In the genomic region with DNA sequence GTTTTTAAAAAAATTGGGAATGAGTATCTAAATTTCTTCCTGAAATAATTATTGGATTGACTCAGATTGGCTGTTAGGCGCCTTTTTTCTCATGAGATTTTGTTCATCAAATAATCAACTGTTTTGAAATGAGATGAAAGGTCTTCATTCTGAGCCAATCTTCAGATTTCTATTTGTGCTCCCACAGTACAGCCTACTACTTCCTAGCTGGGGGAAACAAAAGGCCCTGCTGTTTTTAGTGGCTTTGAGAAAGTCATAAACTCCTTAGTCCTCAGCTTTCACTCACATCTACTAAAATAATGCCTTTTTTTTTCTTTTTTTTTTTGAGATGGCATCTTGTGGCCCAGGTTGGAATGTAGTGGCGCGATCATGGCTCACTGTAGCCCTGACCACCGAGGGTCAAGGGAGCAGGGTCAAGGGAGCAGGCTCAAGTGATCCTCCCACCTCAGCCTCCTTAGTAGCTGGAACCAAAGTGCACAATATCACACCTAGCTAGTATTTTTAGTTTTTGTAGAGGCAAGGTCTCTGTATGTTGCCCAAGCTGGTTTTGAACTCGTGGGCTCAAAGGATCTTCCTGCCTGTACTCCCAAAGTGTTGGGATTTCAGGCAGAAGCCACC, we compare ENCODE assay signal across 23 cellular contexts. TPM values are rescaled to one million over a fixed set of nuclear protein-coding genes. Genes with fewer than 3 reads are reported as not detected.
DNase-seq lines count a peak whose midpoint lies in the region; ATAC-seq, FAIRE-seq and TF ChIP-seq lines count a peak whose summit lies in the region.
"Had no signal": no experiment of that assay in that cellular context is flagged by ENCODE, and none has a peak within 500 bp of the region (broad histone marks: within the 10 kb centered on the region; RNA-seq: fewer than 3 reads in every experiment).

No MANE protein-coding gene starts in this region.

- no peaks in the 10 kb centered on the region for H3K27me3 ChIP-seq in KMS-11 (ENCODE audit: insufficient read depth, low read depth)
- no peaks in the 10 kb centered on the region for H3K27me3 ChIP-seq in small intestine (ENCODE audit: control insufficient read depth in 2 of 2, insufficient read depth in 2 of 2, low read length in 2 of 2)
- H3K27me3 ChIP-seq: adrenal gland, stomach had no signal

- H3K36me3 ChIP-seq in KMS-11 (ENCODE audit: insufficient read depth) = peaks cover 26% of the 10 kb centered on the region; the same call in 1 of the 2 replicates
- peaks cover 15 to 25% of the 10 kb centered on the region in 2 donors for H3K36me3 ChIP-seq in small intestine (ENCODE audit: control insufficient read depth in 2 of 2, insufficient read depth in 2 of 2, low read length in 2 of 2)

- FAIRE-seq in small intestine (lab: Jason Lieb, UNC) (no peak), GM19239 (lab: Jason Lieb, UNC) (no peak)
- FAIRE-seq: bronchial epithelial cell had no signal

- H3K79me2 ChIP-seq in KMS-11 (ENCODE audit: insufficient read depth, low read depth) = peaks cover 12% of the 10 kb centered on the region; the same call in 1 of the 2 replicates

- no peak overlapping the region for H3K9ac ChIP-seq in KMS-11

- H3K4me3 ChIP-seq in KMS-11 (IDR thresholded peaks at IDR 0.05; ENCODE audit: insufficient read depth, low read depth, low read length) (no peak overlapping the region), small intestine (ENCODE audit: low read depth in 1 of 2, low read length in 2 of 2) (no peak overlapping the region)
- H3K4me3 ChIP-seq: adrenal gland, stomach had no signal

- no peaks in the 10 kb centered on the region for H3K4me1 Mint-ChIP-seq in chondrocyte (ENCODE audit: low read depth)
- H3K4me1 Mint-ChIP-seq in stimulated activated naive B cell treated with anti-CD40 and anti-IgM and Interleukin-4, amounts not matched to agents 10 μg/mL and 1 μg/mL and 100 μg/mL, for 72 hours = no peaks in the 10 kb centered on the region

- peaks cover 6% of the 10 kb centered on the region for H3K4me1 ChIP-seq in KMS-11 (ENCODE audit: low read depth, poor library complexity, severe bottlenecking)
- H3K4me1 ChIP-seq in small intestine (ENCODE audit: control insufficient read depth in 2 of 2, insufficient read depth in 1 of 2, low read depth in 1 of 2, low read length in 1 of 2) = no peaks in the 10 kb centered on the region
- H3K4me1 ChIP-seq: stomach had no signal

- no peaks in the 10 kb centered on the region for H3K9me3 ChIP-seq in small intestine (ENCODE audit: control insufficient read depth, low read depth)
- H3K9me3 ChIP-seq: adrenal gland, stomach had no signal

- TF ChIP-seq CTCF in KMS-11 (conservative IDR thresholded peaks at IDR 0.05; ENCODE audit: low read depth, low read length) (no peak), chondrocyte (IDR thresholded peaks at IDR 0.05) (no peak)

- H3K9me3 Mint-ChIP-seq in chondrocyte (ENCODE audit: low read depth) = no peaks in the 10 kb centered on the region
- H3K9me3 Mint-ChIP-seq in stimulated activated naive B cell treated with anti-CD40 and anti-IgM and Interleukin-4, amounts not matched to agents 10 μg/mL and 1 μg/mL and 100 μg/mL, for 72 hours = no peaks in the 10 kb centered on the region
- H3K9me3 Mint-ChIP-seq: activated CD8-positive, alpha-beta T cell treated with anti-CD3 and anti-CD28 coated beads for 36 hours; activated T-helper 1 cell treated with anti-CD3 and anti-CD28 coated beads, Interleukin-12 subunit alpha, Interleukin-12 subunit beta, Interleukin-2, Interleukin-4 antibody, amounts not matched to agents 30 ng/mL and 10 ng/mL and 1 ng/mL, durations not matched to agents 14 hours and 24 hours and 36 hours; T-cell had no signal

- H3K27ac ChIP-seq in KMS-11 = peak overlapping the region; percentile 12; the same call in 1 of the 2 replicates
- H3K27ac ChIP-seq in small intestine (ENCODE audit: low read depth in 1 of 2, low read length in 1 of 2) = no peak overlapping the region
- H3K27ac ChIP-seq: adrenal gland had no signal

- no peaks in the 10 kb centered on the region for H3K27me3 Mint-ChIP-seq in chondrocyte (ENCODE audit: low read depth)
- H3K27me3 Mint-ChIP-seq in stimulated activated naive B cell treated with anti-CD40 and anti-IgM and Interleukin-4, amounts not matched to agents 10 μg/mL and 1 μg/mL and 100 μg/mL, for 72 hours = no peaks in the 10 kb centered on the region
- H3K27me3 Mint-ChIP-seq: activated CD8-positive, alpha-beta T cell treated with anti-CD3 and anti-CD28 coated beads for 36 hours; T-cell had no signal

- H3K27ac Mint-ChIP-seq in chondrocyte (ENCODE audit: unreplicated experiment) = no peak overlapping the region
- H3K27ac Mint-ChIP-seq in stimulated activated naive B cell treated with anti-CD40 and anti-IgM and Interleukin-4, amounts not matched to agents 10 μg/mL and 1 μg/mL and 100 μg/mL, for 72 hours = peak overlapping the region; percentile 25
- H3K27ac Mint-ChIP-seq: activated CD8-positive, alpha-beta T cell treated with anti-CD3 and anti-CD28 coated beads for 36 hours had no signal

- DNase-seq in activated effector memory CD4-positive, alpha-beta T cell treated with anti-CD3 and anti-CD28 coated beads, Interleukin-2, amount 50 U/mL, for 16 hours = peak; percentile 17
- DNase-seq in activated effector memory CD4-positive, alpha-beta T cell treated with Interleukin-2 at 50 U/mL for 16 hours = no peak
- peak; percentile 2 for DNase-seq in chondrocyte (ENCODE audit: low spot score)
- no peak for DNase-seq in stimulated activated naive B cell treated with anti-CD40 and anti-IgM and Interleukin-4, amounts not matched to agents 10 μg/mL and 1 μg/mL and 100 μg/mL, for 72 hours
- no peak for DNase-seq in small intestine
- no peak for DNase-seq in NCI-H1930 (lab: John Stamatoyannopoulos, UW)
- DNase-seq in GM19239 (ENCODE audit: insufficient read length, low spot score) = no peak
- DNase-seq: activated CD8-positive, alpha-beta T cell treated with anti-CD3 and anti-CD28 coated beads for 36 hours; adrenal gland; Calu3; erythroblast; NCI-H146; NCI-H82; retina; RPMI8226; stomach; T-cell had no signal

- H3K4me2 ChIP-seq in KMS-11 = no peak overlapping the region

- H4K20me1 ChIP-seq in KMS-11 (ENCODE audit: insufficient read depth) = peaks cover 14% of the 10 kb centered on the region

- no peak overlapping the region for H2AFZ ChIP-seq in KMS-11 (ENCODE audit: low read depth)

- peak in 1 of 2 donors; percentile 36 for ATAC-seq in stimulated activated naive B cell treated with anti-CD40 and anti-IgM and Interleukin-4, amounts not matched to agents 10 μg/mL and 1 μg/mL and 100 μg/mL, for 72 hours (replicated peaks)
- ATAC-seq: activated CD8-positive, alpha-beta T cell treated with anti-CD3 and anti-CD28 coated beads for 36 hours; left lobe of liver had no signal

- WGBS in small intestine, 3 donors = 72 to 80% (median 76%) methylated on average over 5 of the region's 5 CpGs

- no peak overlapping the region for H3K4me3 Mint-ChIP-seq in chondrocyte (ENCODE audit: unreplicated experiment)
- H3K4me3 Mint-ChIP-seq in stimulated activated naive B cell treated with anti-CD40 and anti-IgM and Interleukin-4, amounts not matched to agents 10 μg/mL and 1 μg/mL and 100 μg/mL, for 72 hours = no peak overlapping the region
- H3K4me3 Mint-ChIP-seq: activated CD8-positive, alpha-beta T cell treated with anti-CD3 and anti-CD28 coated beads for 36 hours; activated T-helper 1 cell treated with anti-CD3 and anti-CD28 coated beads, Interleukin-12 subunit alpha, Interleukin-12 subunit beta, Interleukin-2, Interleukin-4 antibody, amounts not matched to agents 30 ng/mL and 10 ng/mL and 1 ng/mL, durations not matched to agents 14 hours and 24 hours and 36 hours; T-cell had no signal

- peaks cover 28% of the 10 kb centered on the region for H3K36me3 Mint-ChIP-seq in chondrocyte (ENCODE audit: low read depth)
- H3K36me3 Mint-ChIP-seq in stimulated activated naive B cell treated with anti-CD40 and anti-IgM and Interleukin-4, amounts not matched to agents 10 μg/mL and 1 μg/mL and 100 μg/mL, for 72 hours = peaks cover 29 to 31% of the 10 kb centered on the region in 2 donors

RNA-seq across cellular contexts. Expression of gene NACA, which starts 15.2 kb away (rescaled TPM):
- 483 to 537 TPM (median 513 TPM) in 3 replicates for total RNA-seq in chondrocyte
- polyA plus RNA-seq in small intestine = 1,000 to 10,000 TPM; 1,571 to 1,944 (median 1,742) TPM

RNA-seq across cellular contexts. Expression of gene PTGES3, which starts 21.8 kb away (rescaled TPM):
- 123 to 156 TPM (median 127 TPM) in 3 replicates for total RNA-seq in chondrocyte
- 100 to 1,000 TPM; 130 to 222 (median 139) TPM for polyA plus RNA-seq in small intestine

RNA-seq across cellular contexts. Expression of gene PRIM1, which starts 42.3 kb away (rescaled TPM):
- total RNA-seq in chondrocyte = 3.3 to 7.7 TPM (median 3.5 TPM) in 3 replicates
- 10 to 100 TPM in 1 of 3 donors, 1 to 10 TPM in 2; 2.0 to 11.6 (median 5.7) TPM for polyA plus RNA-seq in small intestine

RNA-seq across cellular contexts. Expression of gene HSD17B6, which starts 53.3 kb away (rescaled TPM):
- 0.27 to 1.0 TPM (median 0.80 TPM) in 3 replicates for total RNA-seq in chondrocyte
- polyA plus RNA-seq in small intestine = 1 to 10 TPM in 2 of 3 donors, not detected in 1; 1.4 to 4.0 TPM
- total RNA-seq: HT-29, mononuclear cell had no signal

Comparison
In these comparisons a context has a peak if more than half of its experiments do, and no peak if none do; other contexts are left out.
1. DNase-seq: peak in activated effector memory CD4-positive, alpha-beta T cell treated with anti-CD3 and anti-CD28 coated beads, Interleukin-2, amount 50 U/mL, for 16 hours (single experiment) and chondrocyte (single experiment); none in activated effector memory CD4-positive, alpha-beta T cell treated with Interleukin-2 at 50 U/mL for 16 hours (single experiment), stimulated activated naive B cell treated with anti-CD40 and anti-IgM and Interleukin-4, amounts not matched to agents 10 μg/mL and 1 μg/mL and 100 μg/mL, for 72 hours (single experiment), small intestine (single experiment), NCI-H1930 (0 of 2) and GM19239 (single experiment).